In the genomic region with DNA sequence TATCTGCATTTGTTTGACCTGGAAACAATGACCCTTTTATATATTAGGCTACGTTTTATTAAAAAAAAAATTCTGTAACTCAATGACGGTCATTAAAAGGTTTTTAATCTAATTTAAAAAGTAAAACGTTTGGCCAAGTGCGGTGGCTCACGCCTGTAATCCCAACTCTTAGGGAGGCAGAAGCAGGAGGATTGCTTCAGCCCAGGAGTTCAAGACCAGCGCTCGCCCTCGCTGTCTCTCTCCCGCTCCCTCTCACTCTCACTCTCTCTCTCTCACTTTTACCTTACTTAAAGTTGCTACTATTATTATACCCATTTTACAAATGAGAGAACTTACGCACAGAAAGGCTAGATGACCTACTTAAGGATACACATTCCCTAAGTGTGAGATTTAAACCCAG, we compare ENCODE assay signal across 8 cellular contexts. TPM values are rescaled to one million over a fixed set of nuclear protein-coding genes. Genes with fewer than 3 reads are reported as not detected.
DNase-seq lines count a peak whose midpoint lies in the region; ATAC-seq and TF ChIP-seq lines count a peak whose summit lies in the region.

No MANE protein-coding gene starts in this region.

- H3K27ac Mint-ChIP-seq in GM23338, result no peak overlapping the region

- H3K4me2 ChIP-seq in GM23338, result peak overlapping the region; percentile 85
- H3K4me2 ChIP-seq in SU-DHL-6 (ENCODE audit: low read depth, low read length, poor library complexity, severe bottlenecking), result peak overlapping the region; percentile 83

- H3K27ac ChIP-seq in GM23338 (ENCODE audit: low read depth) (peak overlapping the region; percentile 53; the same call in 1 of the 2 replicates), SU-DHL-6 (ENCODE audit: low read depth, low read length) (no peak overlapping the region)

- no peak for TF ChIP-seq CTCF in GM23338 (conservative IDR thresholded peaks at IDR 0.05; ENCODE audit: low read depth in 2 of 2)
- TF ChIP-seq CTCF in SU-DHL-6 (IDR thresholded peaks at IDR 0.05; ENCODE audit: insufficient read depth, low read length, poor library complexity, severe bottlenecking), result no peak
- no peak for TF ChIP-seq CTCF in fibroblast of the aortic adventitia (IDR thresholded peaks at IDR 0.05; ENCODE audit: insufficient read depth, low read length)

- H3K36me3 ChIP-seq in GM23338 (ENCODE audit: insufficient read depth) (no peaks in the 10 kb centered on the region), SU-DHL-6 (ENCODE audit: low read length) (0 out of 2 replicates have a peak, but pooled peaks cover 4% of the 10 kb centered on the region)

- H3K27me3 ChIP-seq in GM23338 (ENCODE audit: insufficient read depth), result no peaks in the 10 kb centered on the region
- no peaks in the 10 kb centered on the region for H3K27me3 ChIP-seq in SU-DHL-6 (ENCODE audit: low read length)

- peak overlapping the region; percentile 70 for H2AFZ ChIP-seq in GM23338
- peak overlapping the region; percentile 79 for H2AFZ ChIP-seq in SU-DHL-6 (ENCODE audit: low read depth, low read length, severe bottlenecking)

- no peaks in the 10 kb centered on the region for H3K9me2 ChIP-seq in GM23338 (ENCODE audit: insufficient read depth)
- no peaks in the 10 kb centered on the region for H3K9me2 ChIP-seq in SU-DHL-6 (replicated peaks; ENCODE audit: insufficient read depth, low read length)

- peak overlapping the region; percentile 89 for H3K9ac ChIP-seq in SU-DHL-6 (ENCODE audit: low read length)

- peak overlapping the region; percentile 98 for H3K4me3 Mint-ChIP-seq in GM23338

- H3K36me3 Mint-ChIP-seq in GM23338 (ENCODE audit: low read depth), result peaks cover 8% of the 10 kb centered on the region

- ATAC-seq in GM23338, result peak; percentile 21
- ATAC-seq in GM18517 (IDR thresholded peaks at IDR 0.05; ENCODE audit: unreplicated experiment), result no peak
- ATAC-seq in HG03097 (IDR thresholded peaks at IDR 0.05; ENCODE audit: low FRiP score, unreplicated experiment), result no peak

- H3K9me3 Mint-ChIP-seq in GM23338, result no peaks in the 10 kb centered on the region

- H3K4me3 ChIP-seq in GM23338 (peak overlapping the region; percentile 70), SU-DHL-6 (ENCODE audit: insufficient read depth, low read length, poor library complexity, severe bottlenecking) (peak overlapping the region; percentile 74), fibroblast of the aortic adventitia (ENCODE audit: low read depth, low read length) (peak overlapping the region; percentile 93), skeletal muscle cell (ENCODE audit: low read depth, low read length) (peak overlapping the region; percentile 93)

- H4K20me1 ChIP-seq in GM23338 (replicated peaks; ENCODE audit: insufficient read depth), result no peaks in the 10 kb centered on the region
- H4K20me1 ChIP-seq in SU-DHL-6 (ENCODE audit: low read depth, low read length), result no peaks in the 10 kb centered on the region

- peaks cover 35% of the 10 kb centered on the region for H3K4me1 ChIP-seq in GM23338 (ENCODE audit: insufficient read depth)

- DNase-seq in GM23338 (ENCODE audit: low spot score) (peak; percentile 15), fibroblast of the aortic adventitia (ENCODE audit: low read depth) (no peak), skeletal muscle cell (ENCODE audit: low read depth) (no peak), dermis blood vessel endothelial cell (no peak), NCI-H187 treated with DMSO at 0.1 percent for 48 hours (lab: John Stamatoyannopoulos, UW) (no peak)

- H3F3A ChIP-seq in GM23338 (replicated peaks; ENCODE audit: low read depth) (0 out of 2 replicates have a peak, but pooled peaks cover 4% of the 10 kb centered on the region), SU-DHL-6 (ENCODE audit: insufficient read depth) (0 out of 2 replicates have a peak, but pooled peaks cover 4% of the 10 kb centered on the region)

- peaks cover 2% of the 10 kb centered on the region for H3K27me3 Mint-ChIP-seq in GM23338 (ENCODE audit: insufficient read depth, low read depth, poor library complexity)

- H3K4me1 Mint-ChIP-seq in GM23338, result peaks cover 27% of the 10 kb centered on the region

- H3K79me2 ChIP-seq in GM23338 (replicated peaks; ENCODE audit: insufficient read depth) (peaks cover 28% of the 10 kb centered on the region), SU-DHL-6 (ENCODE audit: insufficient read depth, low read length) (peaks cover 23% of the 10 kb centered on the region)

- no peaks in the 10 kb centered on the region for H3K9me3 ChIP-seq in SU-DHL-6 (ENCODE audit: insufficient read depth, low read length)

TF ChIP-seq in GM23338, 12 proteins besides CTCF, POLR2A, EP300 and RAD21 (continues in another document):
- no peak for TF ChIP-seq ZNF114 (CRISPR knock-in tag; IDR thresholded peaks at IDR 0.05)
- TF ChIP-seq STAT1 (IDR thresholded peaks at IDR 0.05; ENCODE audit: unreplicated experiment), result no peak
- TF ChIP-seq EZH2phosphoT487 (IDR thresholded peaks at IDR 0.05; ENCODE audit: unreplicated experiment), result no peak
- TF ChIP-seq POLR2AphosphoS5 (IDR thresholded peaks at IDR 0.05; ENCODE audit: low read depth), result no peak
- no peak for TF ChIP-seq EZH2 (IDR thresholded peaks at IDR 0.05; ENCODE audit: low read depth, unreplicated experiment)
- TF ChIP-seq, protein P1, sequence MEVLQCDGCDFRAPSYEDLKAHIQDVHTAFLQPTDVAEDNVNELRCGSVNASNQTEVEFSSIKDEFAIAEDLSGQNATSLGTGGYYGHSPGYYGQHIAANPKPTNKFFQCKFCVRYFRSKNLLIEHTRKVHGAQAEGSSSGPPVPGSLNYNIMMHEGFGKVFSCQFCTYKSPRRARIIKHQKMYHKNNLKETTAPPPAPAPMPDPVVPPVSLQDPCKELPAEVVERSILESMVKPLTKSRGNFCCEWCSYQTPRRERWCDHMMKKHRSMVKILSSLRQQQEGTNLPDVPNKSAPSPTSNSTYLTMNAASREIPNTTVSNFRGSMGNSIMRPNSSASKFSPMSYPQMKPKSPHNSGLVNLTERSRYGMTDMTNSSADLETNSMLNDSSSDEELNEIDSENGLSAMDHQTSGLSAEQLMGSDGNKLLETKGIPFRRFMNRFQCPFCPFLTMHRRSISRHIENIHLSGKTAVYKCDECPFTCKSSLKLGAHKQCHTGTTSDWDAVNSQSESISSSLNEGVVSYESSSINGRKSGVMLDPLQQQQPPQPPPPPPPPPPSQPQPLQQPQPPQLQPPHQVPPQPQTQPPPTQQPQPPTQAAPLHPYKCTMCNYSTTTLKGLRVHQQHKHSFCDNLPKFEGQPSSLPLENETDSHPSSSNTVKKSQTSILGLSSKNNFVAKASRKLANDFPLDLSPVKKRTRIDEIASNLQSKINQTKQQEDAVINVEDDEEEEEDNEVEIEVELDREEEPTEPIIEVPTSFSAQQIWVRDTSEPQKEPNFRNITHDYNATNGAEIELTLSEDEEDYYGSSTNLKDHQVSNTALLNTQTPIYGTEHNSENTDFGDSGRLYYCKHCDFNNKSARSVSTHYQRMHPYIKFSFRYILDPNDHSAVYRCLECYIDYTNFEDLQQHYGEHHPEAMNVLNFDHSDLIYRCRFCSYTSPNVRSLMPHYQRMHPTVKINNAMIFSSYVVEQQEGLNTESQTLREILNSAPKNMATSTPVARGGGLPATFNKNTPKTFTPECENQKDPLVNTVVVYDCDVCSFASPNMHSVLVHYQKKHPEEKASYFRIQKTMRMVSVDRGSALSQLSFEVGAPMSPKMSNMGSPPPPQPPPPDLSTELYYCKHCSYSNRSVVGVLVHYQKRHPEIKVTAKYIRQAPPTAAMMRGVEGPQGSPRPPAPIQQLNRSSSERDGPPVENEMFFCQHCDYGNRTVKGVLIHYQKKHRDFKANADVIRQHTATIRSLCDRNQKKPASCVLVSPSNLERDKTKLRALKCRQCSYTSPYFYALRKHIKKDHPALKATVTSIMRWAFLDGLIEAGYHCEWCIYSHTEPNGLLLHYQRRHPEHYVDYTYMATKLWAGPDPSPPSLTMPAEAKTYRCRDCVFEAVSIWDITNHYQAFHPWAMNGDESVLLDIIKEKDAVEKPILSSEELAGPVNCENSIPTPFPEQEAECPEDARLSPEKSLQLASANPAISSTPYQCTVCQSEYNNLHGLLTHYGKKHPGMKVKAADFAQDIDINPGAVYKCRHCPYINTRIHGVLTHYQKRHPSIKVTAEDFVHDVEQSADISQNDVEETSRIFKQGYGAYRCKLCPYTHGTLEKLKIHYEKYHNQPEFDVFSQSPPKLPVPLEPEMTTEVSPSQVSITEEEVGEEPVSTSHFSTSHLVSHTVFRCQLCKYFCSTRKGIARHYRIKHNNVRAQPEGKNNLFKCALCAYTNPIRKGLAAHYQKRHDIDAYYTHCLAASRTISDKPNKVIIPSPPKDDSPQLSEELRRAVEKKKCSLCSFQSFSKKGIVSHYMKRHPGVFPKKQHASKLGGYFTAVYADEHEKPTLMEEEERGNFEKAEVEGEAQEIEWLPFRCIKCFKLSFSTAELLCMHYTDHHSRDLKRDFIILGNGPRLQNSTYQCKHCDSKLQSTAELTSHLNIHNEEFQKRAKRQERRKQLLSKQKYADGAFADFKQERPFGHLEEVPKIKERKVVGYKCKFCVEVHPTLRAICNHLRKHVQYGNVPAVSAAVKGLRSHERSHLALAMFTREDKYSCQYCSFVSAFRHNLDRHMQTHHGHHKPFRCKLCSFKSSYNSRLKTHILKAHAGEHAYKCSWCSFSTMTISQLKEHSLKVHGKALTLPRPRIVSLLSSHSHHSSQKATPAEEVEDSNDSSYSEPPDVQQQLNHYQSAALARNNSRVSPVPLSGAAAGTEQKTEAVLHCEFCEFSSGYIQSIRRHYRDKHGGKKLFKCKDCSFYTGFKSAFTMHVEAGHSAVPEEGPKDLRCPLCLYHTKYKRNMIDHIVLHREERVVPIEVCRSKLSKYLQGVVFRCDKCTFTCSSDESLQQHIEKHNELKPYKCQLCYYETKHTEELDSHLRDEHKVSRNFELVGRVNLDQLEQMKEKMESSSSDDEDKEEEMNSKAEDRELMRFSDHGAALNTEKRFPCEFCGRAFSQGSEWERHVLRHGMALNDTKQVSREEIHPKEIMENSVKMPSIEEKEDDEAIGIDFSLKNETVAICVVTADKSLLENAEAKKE (CRISPR knock-in tag; IDR thresholded peaks at IDR 0.05), result no peak
- no peak for TF ChIP-seq JUNB (IDR thresholded peaks at IDR 0.05; ENCODE audit: unreplicated experiment)

RNA-seq across cellular contexts. Expression of gene NARS2, which starts 0.8 kb away (rescaled TPM):
- total RNA-seq in GM23338 (2014; rRNA removed; shearing (Covaris generic)), result 40.9 and 45.7 TPM in 2 replicates
- polyA plus RNA-seq in GM23338 (2016; fragmentation: Nextera tagmentation; extraction: Ambion mirVana), result 50.9 and 62.0 TPM in 2 replicates
- total RNA-seq in fibroblast of the aortic adventitia (ENCODE audit: low replicate concordance) (15.1 and 36.1 TPM in 2 replicates), dermis blood vessel endothelial cell (15.5 and 16.7 TPM in 2 replicates)
